9 cellular contexts compared by ENCODE assay signal in the genomic region with DNA sequence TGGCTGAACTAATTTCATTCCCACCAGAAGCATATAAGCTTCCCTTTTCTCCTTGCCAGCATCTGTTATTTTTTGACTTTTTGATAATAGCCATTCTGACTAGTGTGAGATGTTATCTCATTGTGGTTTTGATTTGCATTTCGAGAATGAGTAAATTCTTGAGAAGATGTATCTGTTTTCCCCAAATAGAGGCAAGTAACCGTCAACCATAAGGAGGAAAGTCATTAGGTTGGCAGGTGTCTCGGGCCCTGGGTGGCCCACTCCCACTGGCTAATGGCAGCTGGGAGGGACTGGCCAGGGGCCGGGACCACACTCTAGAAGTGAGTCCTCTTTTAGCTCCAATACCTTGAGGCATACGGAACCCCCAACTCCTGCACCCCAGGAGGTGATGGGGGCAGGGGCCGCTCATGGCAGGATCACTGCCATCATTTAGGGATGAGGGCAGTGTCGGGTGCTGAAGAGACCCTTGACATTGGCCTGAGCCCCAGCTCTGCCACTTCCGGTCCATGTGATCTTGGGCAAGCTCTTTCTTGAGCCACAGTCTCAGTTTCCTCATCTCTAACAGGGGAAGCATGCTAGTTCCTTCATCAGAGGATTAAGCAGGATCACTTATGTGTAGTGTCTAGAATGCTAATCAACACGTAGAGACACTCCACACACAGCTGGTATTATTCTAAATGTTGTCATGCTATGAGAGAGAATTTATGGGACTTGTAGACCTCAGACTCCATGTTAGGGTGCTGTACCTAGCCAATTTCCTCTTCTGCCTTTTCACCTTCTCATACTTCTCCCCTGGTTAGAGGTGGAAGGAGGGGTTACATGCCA. TPM values are rescaled to one million over a fixed set of nuclear protein-coding genes. Genes with fewer than 3 reads are reported as not detected.
DNase-seq lines count a peak whose midpoint lies in the region; ATAC-seq lines count a peak whose summit lies in the region.
"Had no signal": no experiment of that assay in that cellular context is flagged by ENCODE, and none has a peak within 500 bp of the region (broad histone marks: within the 10 kb centered on the region; RNA-seq: fewer than 3 reads in every experiment).

No MANE protein-coding gene starts in this region.

- H3K4me1 Mint-ChIP-seq in effector memory CD8-positive, alpha-beta T cell (ENCODE audit: low read depth in 2 of 2), result peaks cover 70 to 76% of the 10 kb centered on the region in 2 donors

- H3K27ac Mint-ChIP-seq in effector memory CD8-positive, alpha-beta T cell, result peak overlapping the region; percentile 93 to 94
- H3K27ac Mint-ChIP-seq: dendritic cell treated with granulocyte-macrophage colony-stimulating factor and Interleukin-4, amounts not matched to agents 40 ng/mL and 50 ng/mL, for 4 days had no signal

- no peaks in the 10 kb centered on the region for H3K36me3 ChIP-seq in Karpas-422 (ENCODE audit: insufficient read depth, low read length)

- H3K4me1 ChIP-seq in Karpas-422 (ENCODE audit: low read length), result peaks cover 36% of the 10 kb centered on the region

- H3K9me2 ChIP-seq in Karpas-422 (replicated peaks; ENCODE audit: insufficient read depth, low read length), result no peaks in the 10 kb centered on the region

- peak overlapping the region; percentile 77 to 87 for H3K4me3 Mint-ChIP-seq in effector memory CD8-positive, alpha-beta T cell
- H3K4me3 Mint-ChIP-seq: dendritic cell treated with granulocyte-macrophage colony-stimulating factor and Interleukin-4, amounts not matched to agents 40 ng/mL and 50 ng/mL, for 4 days had no signal

- no peaks in the 10 kb centered on the region for H3K27me3 Mint-ChIP-seq in effector memory CD8-positive, alpha-beta T cell

- H3K9me3 ChIP-seq in Karpas-422 (ENCODE audit: low read length), result no peaks in the 10 kb centered on the region

- H3K9ac ChIP-seq in Karpas-422 (ENCODE audit: low read length), result no peak overlapping the region

- peaks cover 3% of the 10 kb centered on the region for H3K36me3 Mint-ChIP-seq in effector memory CD8-positive, alpha-beta T cell (ENCODE audit: insufficient read depth)

- no peak for DNase-seq in Karpas-422
- DNase-seq in effector memory CD8-positive, alpha-beta T cell, result no peak
- no peak for DNase-seq in cardiac septum (ENCODE audit: low spot score)
- DNase-seq in NCI-H1417 (lab: John Stamatoyannopoulos, UW), result no peak
- no peak for DNase-seq in NK-92 treated with Interleukin-12 subunit alpha and Interleukin-12 subunit beta, amount 100 ng/mL, for 24 hours (lab: John Stamatoyannopoulos, UW)
- DNase-seq in UCSD-AML1 (lab: John Stamatoyannopoulos, UW; ENCODE audit: unreplicated experiment), result no peak

- no peaks in the 10 kb centered on the region for H4K20me1 ChIP-seq in Karpas-422 (ENCODE audit: insufficient read depth, low read depth, low read length)

- H3K4me3 ChIP-seq in Karpas-422 (ENCODE audit: low read length), result no peak overlapping the region

- peaks cover 7 to 13% of the 10 kb centered on the region in 2 donors for H3K9me3 Mint-ChIP-seq in effector memory CD8-positive, alpha-beta T cell
- H3K9me3 Mint-ChIP-seq: dendritic cell treated with granulocyte-macrophage colony-stimulating factor and Interleukin-4, amounts not matched to agents 40 ng/mL and 50 ng/mL, for 4 days had no signal

- H3K4me2 ChIP-seq in Karpas-422 (ENCODE audit: low read depth, low read length, poor library complexity, severe bottlenecking), result peak overlapping the region; percentile 14

- peak; percentile 66 for ATAC-seq in GM18498 (IDR thresholded peaks at IDR 0.05; ENCODE audit: unreplicated experiment)
- ATAC-seq in GM21717 (IDR thresholded peaks at IDR 0.05; ENCODE audit: unreplicated experiment), result peak; percentile 70
- ATAC-seq in effector memory CD8-positive, alpha-beta T cell (replicated peaks), result no peak

- no peaks in the 10 kb centered on the region for H3K27me3 ChIP-seq in Karpas-422 (ENCODE audit: low read length)

- peak overlapping the region; percentile 63; the same call in 1 of the 2 replicates for H2AFZ ChIP-seq in Karpas-422 (ENCODE audit: low read length)

- no peak overlapping the region for H3K27ac ChIP-seq in Karpas-422 (ENCODE audit: low read length)

- no peaks in the 10 kb centered on the region for H3K79me2 ChIP-seq in Karpas-422 (ENCODE audit: low read length)

- intact Hi-C loops in cardiac septum (cut with DNase I), result no loop called here

RNA-seq across cellular contexts. Expression of gene RGS9, which starts 44.3 kb away (rescaled TPM):
- total RNA-seq in Karpas-422 (2014; rRNA removed; shearing (Covaris generic); ENCODE audit: low replicate concordance), result 12.9 and 13.4 TPM in 2 replicates
- 0.38 TPM for total RNA-seq in cardiac septum

Comparison
In these comparisons a context has a peak if more than half of its experiments do, and no peak if none do; other contexts are left out.
1. RNA of gene RGS9, which starts 44.3 kb away (total RNA-seq): 12.9 to 13.4 TPM in Karpas-422; 0.38 TPM in cardiac septum (single experiment); every median in the first group is over 10 times any median in the second.